ENCODE assay signal across 18 cellular contexts in genomic region chr17:39064814-39065213, GRCh38.
"Had no signal": no experiment of that assay in that cellular context is flagged by ENCODE, and none has a peak within 500 bp of the region (broad histone marks: within the 10 kb centered on the region; RNA-seq: fewer than 3 reads in every experiment).

No MANE protein-coding gene starts in this region.

- H3K27me3 Mint-ChIP-seq: activated T-cell treated with anti-CD3 and anti-CD28 coated beads, Interleukin-2, amount 50 U/mL, for 24 hours had no signal

- ATAC-seq: activated CD8-positive, alpha-beta T cell treated with anti-CD3 and anti-CD28 coated beads, Interleukin-2, amount 10 ng/mL, durations not matched to agents 7 days and 5 days; esophagus mucosa; stimulated activated naive B cell treated with anti-CD40 and anti-IgM and Interleukin-4, amounts not matched to agents 10 μg/mL and 1 μg/mL and 100 μg/mL, for 72 hours; WTC11 had no signal

- FAIRE-seq: TTC549 had no signal

- H3K36me3 Mint-ChIP-seq: naive B cell; stimulated activated naive B cell treated with anti-CD40 and anti-IgM and Interleukin-4, amounts not matched to agents 10 μg/mL and 1 μg/mL and 100 μg/mL, for 72 hours; WTC11 had no signal

- H3K36me3 ChIP-seq: left lung, neutrophil, thoracic aorta had no signal

- H3K9me3 Mint-ChIP-seq: activated naive CD4-positive, alpha-beta T cell treated with anti-CD3 and anti-CD28 coated beads for 36 hours; activated T-cell treated with anti-CD3 and anti-CD28 coated beads, Interleukin-2, amount 50 U/mL, for 24 hours; naive B cell; stimulated activated naive B cell treated with anti-CD40 and anti-IgM and Interleukin-4, amounts not matched to agents 10 μg/mL and 1 μg/mL and 100 μg/mL, for 72 hours; T-helper 2 cell treated with Interferon-gamma antibody and Interleukin-4, amounts not matched to agents 5 μg/mL and 100 μg/mL, for 36 hours; WTC11 had no signal

- H3K27ac Mint-ChIP-seq: activated CD8-positive, alpha-beta T cell treated with anti-CD3 and anti-CD28 coated beads, Interleukin-2, amount 10 ng/mL, durations not matched to agents 7 days and 5 days; activated naive CD4-positive, alpha-beta T cell treated with anti-CD3 and anti-CD28 coated beads for 36 hours; activated T-cell treated with anti-CD3 and anti-CD28 coated beads, Interleukin-2, amount 50 U/mL, for 24 hours; naive B cell; stimulated activated naive B cell treated with anti-CD40 and anti-IgM and Interleukin-4, amounts not matched to agents 10 μg/mL and 1 μg/mL and 100 μg/mL, for 72 hours; T-helper 2 cell treated with Interferon-gamma antibody and Interleukin-4, amounts not matched to agents 5 μg/mL and 100 μg/mL, for 36 hours; WTC11 had no signal

- DNase-seq: activated CD4-positive, alpha-beta T cell treated with anti-CD3 and anti-CD28 coated beads for 4 hours; activated CD8-positive, alpha-beta T cell treated with anti-CD3 and anti-CD28 coated beads, Interleukin-2, amount 10 ng/mL, durations not matched to agents 7 days and 5 days; activated naive CD4-positive, alpha-beta T cell treated with anti-CD3 and anti-CD28 coated beads for 36 hours; activated T-cell treated with anti-CD3 and anti-CD28 coated beads, Interleukin-2, amount 50 U/mL, for 24 hours; cortex of kidney; effector CD8-positive, alpha-beta T cell; heart right ventricle; left lung; midbrain; naive B cell; retina; stimulated activated naive B cell treated with anti-CD40 and anti-IgM and Interleukin-4, amounts not matched to agents 10 μg/mL and 1 μg/mL and 100 μg/mL, for 72 hours had no signal

- H3K27me3 ChIP-seq: heart right ventricle, left lung, neutrophil had no signal

- H3K27ac ChIP-seq: left lung, neutrophil, thoracic aorta had no signal

- H3K4me3 ChIP-seq: heart right ventricle, left lung, thoracic aorta had no signal

- H3K4me3 Mint-ChIP-seq: activated CD8-positive, alpha-beta T cell treated with anti-CD3 and anti-CD28 coated beads, Interleukin-2, amount 10 ng/mL, durations not matched to agents 7 days and 5 days; activated naive CD4-positive, alpha-beta T cell treated with anti-CD3 and anti-CD28 coated beads for 36 hours; activated T-cell treated with anti-CD3 and anti-CD28 coated beads, Interleukin-2, amount 50 U/mL, for 24 hours; naive B cell; stimulated activated naive B cell treated with anti-CD40 and anti-IgM and Interleukin-4, amounts not matched to agents 10 μg/mL and 1 μg/mL and 100 μg/mL, for 72 hours; T-helper 2 cell treated with Interferon-gamma antibody and Interleukin-4, amounts not matched to agents 5 μg/mL and 100 μg/mL, for 36 hours; WTC11 had no signal

- H3K9me3 ChIP-seq: heart right ventricle, left lung, neutrophil, thoracic aorta had no signal

- H3K4me1 ChIP-seq: left lung had no signal
